Comparison of ENCODE assay signal across 22 cellular contexts in the genomic region with DNA sequence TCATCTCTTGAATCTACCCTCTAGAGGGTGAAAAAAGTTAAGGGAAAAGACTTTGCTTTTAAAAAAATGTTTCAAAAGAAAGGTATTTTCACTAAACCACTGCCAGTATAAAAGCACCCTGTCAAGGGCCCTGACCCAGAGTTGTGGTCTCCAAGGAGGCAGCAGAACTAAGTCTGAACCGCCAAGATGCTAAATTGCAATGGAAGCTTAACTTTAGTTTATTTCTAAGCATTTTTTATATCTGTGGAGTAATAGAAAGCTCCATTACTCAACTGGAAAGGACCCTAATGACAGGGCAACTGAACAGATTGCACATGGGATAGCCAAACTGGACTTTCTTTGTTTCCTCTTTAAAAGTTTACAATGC.
DNase-seq lines count a peak whose midpoint lies in the region; ATAC-seq, FAIRE-seq and TF ChIP-seq lines count a peak whose summit lies in the region.
"Had no signal": no experiment of that assay in that cellular context is flagged by ENCODE, and none has a peak within 500 bp of the region (broad histone marks: within the 10 kb centered on the region; RNA-seq: fewer than 3 reads in every experiment).

No MANE protein-coding gene starts in this region.

- H3K27ac Mint-ChIP-seq in activated CD4-positive, alpha-beta memory T cell treated with anti-CD3 and anti-CD28 coated beads for 36 hours, result no peak overlapping the region
- H3K27ac Mint-ChIP-seq: activated B cell treated with CpG ODN at 0.5 μM for 24 hours; activated naive CD8-positive, alpha-beta T cell; activated T-helper 2 cell treated with anti-CD3 and anti-CD28 coated beads, Interferon-gamma antibody, Interleukin-2, Interleukin-4, amounts not matched to agents 10 μg/mL and 5 μg/mL and 100 μg/mL, durations not matched to agents 14 hours and 24 hours and 36 hours; CD4-positive, alpha-beta memory T cell; IgD-negative memory B cell had no signal

- H3K4me1 ChIP-seq in GM23248 (ENCODE audit: insufficient read depth) (peaks cover 13% of the 10 kb centered on the region), H1 (replicated peaks in 1 of 4; ENCODE audit: control insufficient read depth in 3 of 4, insufficient read depth in 4 of 4, low read length in 3 of 4) (peaks cover 0 to 5% (median 1%) of the 10 kb centered on the region in 4 experiments; a peak in 4 of 7 replicates), neuron (ENCODE audit: insufficient read depth, low read length) (peaks cover 17% of the 10 kb centered on the region)
- H3K4me1 ChIP-seq: left lung had no signal

- H3K9me3 Mint-ChIP-seq in activated CD4-positive, alpha-beta memory T cell treated with anti-CD3 and anti-CD28 coated beads for 36 hours, result peaks cover 3% of the 10 kb centered on the region
- H3K9me3 Mint-ChIP-seq: activated B cell treated with CpG ODN at 0.5 μM for 24 hours, IgD-negative memory B cell had no signal

- no peak overlapping the region for H3K4ac ChIP-seq in H1 (replicated peaks; ENCODE audit: insufficient read length, low read depth, low read length)

- no peak overlapping the region for H2BK120ac ChIP-seq in H1 (replicated peaks; ENCODE audit: low read depth, low read length)

- no peaks in the 10 kb centered on the region for H3K36me3 Mint-ChIP-seq in activated CD4-positive, alpha-beta memory T cell treated with anti-CD3 and anti-CD28 coated beads for 36 hours
- H3K36me3 Mint-ChIP-seq: activated naive CD8-positive, alpha-beta T cell; CD4-positive, alpha-beta memory T cell; IgD-negative memory B cell had no signal

- POLR2A ChIA-PET in H1 (lab: Charles Lee; ENCODE audit: partially characterized antibody), result no interaction called here
- POLR2A ChIA-PET in activated CD4-positive, alpha-beta memory T cell treated with anti-CD3 and anti-CD28 coated beads for 36 hours (lab: Charles Lee), result no interaction called here

- peaks cover 48% of the 10 kb centered on the region for H3K36me3 ChIP-seq in GM23248 (ENCODE audit: low read depth)
- H3K36me3 ChIP-seq in SK-N-MC (ENCODE audit: insufficient read depth, low read length), result no peaks in the 10 kb centered on the region
- H3K36me3 ChIP-seq in H1 (ENCODE audit: control insufficient read depth in 2 of 4, insufficient read depth in 4 of 4, low read length in 3 of 4), result no peaks in the 10 kb centered on the region
- H3K36me3 ChIP-seq in neuron (ENCODE audit: insufficient read depth, low read length), result no peaks in the 10 kb centered on the region
- H3K36me3 ChIP-seq: left lung, neutrophil had no signal

- no peak overlapping the region for H2AK5ac ChIP-seq in H1 (ENCODE audit: low read depth, low read length)

- H3K27ac ChIP-seq in GM23248, result peak overlapping the region; percentile 33; the same call in 1 of the 2 replicates
- H3K27ac ChIP-seq in SK-N-MC, result peak overlapping the region; percentile 27; the same call in 1 of the 2 replicates
- H3K27ac ChIP-seq in H1 (ENCODE audit: low read depth, low read length), result no peak overlapping the region
- H3K27ac ChIP-seq: left lung, neutrophil had no signal

- H3K14ac ChIP-seq in H1 (ENCODE audit: insufficient read length), result no peak overlapping the region

- 97 to 100% methylated on average over 1 of the region's 1 CpG for WGBS in GM23248 (ENCODE audit: low coverage in 1 of 2, low lambda C conversion rate in 2 of 2, missing lambda C conversion rate in 2 of 2), 2 experiments
- 100% methylated on average over 1 of the region's 1 CpG; no CpG with 5 or more reads in 1 of the 2 experiments for WGBS in H1 (ENCODE audit: extremely low coverage in 1 of 2, insufficient coverage in 1 of 2, insufficient read length in 1 of 2, insufficient replicate concordance in 2 of 2, low coverage in 1 of 2, low lambda C conversion rate in 2 of 2, missing lambda C conversion rate in 1 of 2), 2 experiments

- no peak overlapping the region for H2BK12ac ChIP-seq in H1 (ENCODE audit: low read depth, low read length)

- TF ChIP-seq CTCF in H1 (IDR thresholded peaks at IDR 0.05; ENCODE audit: control extremely low read depth in 1 of 3, insufficient read depth in 1 of 3, low read depth in 1 of 3, low read length in 3 of 3), result no peak

- FAIRE-seq in H1 (lab: Jason Lieb, UNC), result no peak

- no peak overlapping the region for H4K5ac ChIP-seq in H1 (ENCODE audit: insufficient read length, low read depth, low read length)

- no peaks in the 10 kb centered on the region for H3K79me1 ChIP-seq in H1 (ENCODE audit: low read depth, low read length)

- H3K23me2 ChIP-seq in H1 (ENCODE audit: low read depth, low read length), result no peaks in the 10 kb centered on the region; the same call in 1 of the 2 replicates

- no peak overlapping the region for H3K56ac ChIP-seq in H1 (replicated peaks; ENCODE audit: insufficient read length, low read depth, low read length)

- no peak for TF ChIP-seq EP300 in H1 (IDR thresholded peaks at IDR 0.05; ENCODE audit: borderline replicate concordance in 1 of 2, low read depth in 2 of 2, low read length in 2 of 2)

- H3K23ac ChIP-seq in H1 (ENCODE audit: insufficient read length), result no peak overlapping the region

- in situ Hi-C loops in GM23248 (cut with MboI), result no loop called here

- no peak overlapping the region for H3K4me2 ChIP-seq in GM23248 (ENCODE audit: unreplicated experiment)
- H3K4me2 ChIP-seq in H1 (ENCODE audit: insufficient read depth in 1 of 2, low read depth in 2 of 2, low read length in 2 of 2), result no peak overlapping the region

- no peak overlapping the region for H4K8ac ChIP-seq in H1 (ENCODE audit: extremely low read depth, insufficient read depth, low read length)

- H3K4me3 ChIP-seq in GM23248 (no peak overlapping the region), SK-N-MC (no peak overlapping the region), H1 (ENCODE audit: extremely low read depth in 1 of 4, insufficient read depth in 2 of 4, low read depth in 3 of 4, low read length in 4 of 4) (no peak overlapping the region), neuron (ENCODE audit: low read length) (no peak overlapping the region)
- H3K4me3 ChIP-seq: coronary artery, left lung had no signal

- TF ChIP-seq POLR2A in H1 (IDR thresholded peaks at IDR 0.05; ENCODE audit: control extremely low read depth in 1 of 2, low read depth in 2 of 2, low read length in 2 of 2), result no peak

- no peaks in the 10 kb centered on the region for H3K27me3 ChIP-seq in GM23248 (replicated peaks; ENCODE audit: insufficient read depth)
- no peaks in the 10 kb centered on the region for H3K27me3 ChIP-seq in H1 (replicated peaks in 1 of 4; ENCODE audit: control insufficient read depth in 3 of 4, extremely low read depth in 1 of 4, insufficient read depth in 3 of 4, low read length in 3 of 4)
- H3K27me3 ChIP-seq in neuron (ENCODE audit: insufficient read depth, low read length), result no peaks in the 10 kb centered on the region
- H3K27me3 ChIP-seq: left lung, neutrophil had no signal

- H2BK15ac ChIP-seq in H1 (ENCODE audit: low read length), result no peak overlapping the region

- no peak overlapping the region for H3K18ac ChIP-seq in H1 (ENCODE audit: extremely low read depth, low read length)

- H3K4me1 Mint-ChIP-seq in activated CD4-positive, alpha-beta memory T cell treated with anti-CD3 and anti-CD28 coated beads for 36 hours (ENCODE audit: low read depth), result no peaks in the 10 kb centered on the region
- H3K4me1 Mint-ChIP-seq: activated B cell treated with CpG ODN at 0.5 μM for 24 hours; CD4-positive, alpha-beta memory T cell; IgD-negative memory B cell had no signal

- H2AFZ ChIP-seq in GM23248 (no peak overlapping the region), H1 (ENCODE audit: low read length) (peak overlapping the region; percentile 90; the same call in 1 of the 2 replicates), neuron (ENCODE audit: low read depth, low read length) (peak overlapping the region; percentile 48)

- DNase-seq in GM23248, result no peak
- no peak for DNase-seq in SK-N-MC (ENCODE audit: low read depth, low spot score)
- no peak for DNase-seq in H1 (ENCODE audit: low read depth in 1 of 2, low spot score in 2 of 2)
- DNase-seq in activated CD4-positive, alpha-beta memory T cell treated with anti-CD3 and anti-CD28 coated beads for 36 hours, result no peak
- no peak for DNase-seq in SW 1271 (lab: John Stamatoyannopoulos, UW)
- no peak for DNase-seq in globus pallidus (ENCODE audit: low spot score)
- DNase-seq: activated B cell treated with CpG ODN at 0.5 μM for 24 hours; activated CD4-positive, alpha-beta T cell treated with anti-CD3 and anti-CD28 coated beads, Interleukin-2, amount 50 U/mL, for 4 hours; activated CD8-positive, alpha-beta memory T cell treated with anti-CD3 and anti-CD28 coated beads, Interleukin-2, amount 50 U/mL, for 48 hours; CD4-positive, alpha-beta memory T cell; left lung; MM.1S; stimulated activated CD4-positive, alpha-beta T cell treated with anti-CD3 and anti-CD28 coated beads, Interleukin-4, amount 100 ng/mL, for 24 hours; stimulated activated naive CD4-positive, alpha-beta T cell treated with Interleukin-2 at 50 U/mL for 16 hours; T-helper 9 cell had no signal

- H3K9me2 ChIP-seq in GM23248 (ENCODE audit: insufficient read depth), result no peaks in the 10 kb centered on the region; the same call in 1 of the 2 replicates

- H3K9ac ChIP-seq in GM23248 (no peak overlapping the region), SK-N-MC (ENCODE audit: insufficient read length) (no peak overlapping the region), H1 (replicated peaks in 1 of 4; ENCODE audit: extremely low read depth in 1 of 4, low read depth in 3 of 4, low read length in 3 of 4) (no peak overlapping the region)

- H4K20me1 ChIP-seq in GM23248 (ENCODE audit: insufficient read depth) (no peaks in the 10 kb centered on the region), H1 (replicated peaks in 1 of 2; ENCODE audit: control insufficient read depth in 1 of 2, insufficient read depth in 2 of 2, low read length in 2 of 2) (no peaks in the 10 kb centered on the region)

- no peak overlapping the region for H2BK20ac ChIP-seq in H1 (ENCODE audit: low read length)

- no peak for ATAC-seq in HG03521 (IDR thresholded peaks at IDR 0.05; ENCODE audit: unreplicated experiment)

- no peaks in the 10 kb centered on the region for H3K79me2 ChIP-seq in GM23248 (ENCODE audit: insufficient read depth)
- H3K79me2 ChIP-seq in H1 (ENCODE audit: control insufficient read depth in 1 of 2, insufficient read depth in 2 of 2, low read length in 2 of 2), result no peaks in the 10 kb centered on the region

- intact Hi-C loops in activated CD4-positive, alpha-beta memory T cell treated with anti-CD3 and anti-CD28 coated beads for 36 hours (cut with micrococcal nuclease), result no loop called here

- no peak for TF ChIP-seq RAD21 in H1 (IDR thresholded peaks at IDR 0.05 in 1 of 2, conservative IDR thresholded peaks at IDR 0.05 in 1 of 2; ENCODE audit: low read depth in 2 of 2, low read length in 2 of 2)

- H2BK5ac ChIP-seq in H1 (ENCODE audit: low read depth, low read length), result no peak overlapping the region

- H3K27me3 Mint-ChIP-seq in activated CD4-positive, alpha-beta memory T cell treated with anti-CD3 and anti-CD28 coated beads for 36 hours, result no peaks in the 10 kb centered on the region
- H3K27me3 Mint-ChIP-seq: activated B cell treated with CpG ODN at 0.5 μM for 24 hours; activated naive CD8-positive, alpha-beta T cell; CD4-positive, alpha-beta memory T cell; IgD-negative memory B cell had no signal

- H3K4me3 Mint-ChIP-seq in activated CD4-positive, alpha-beta memory T cell treated with anti-CD3 and anti-CD28 coated beads for 36 hours, result no peak overlapping the region
- H3K4me3 Mint-ChIP-seq: activated B cell treated with CpG ODN at 0.5 μM for 24 hours; activated naive CD8-positive, alpha-beta T cell; CD4-positive, alpha-beta memory T cell; IgD-negative memory B cell had no signal

- H4K91ac ChIP-seq in H1 (replicated peaks; ENCODE audit: insufficient read length, low read length), result no peak overlapping the region

- peaks cover 29% of the 10 kb centered on the region for H3F3A ChIP-seq in GM23248 (ENCODE audit: insufficient read depth)

- CTCF ChIA-PET in H1 (lab: Charles Lee; ENCODE audit: partially characterized antibody), result interaction anchor here (1.1 to 1.8 kb wide), 2 partner anchors 13 to 19 kb away, joined by 3 to 4 read pairs; no protein-coding TSS in a partner anchor
- CTCF ChIA-PET in activated CD4-positive, alpha-beta memory T cell treated with anti-CD3 and anti-CD28 coated beads for 36 hours (lab: Charles Lee), result no interaction called here

- H3K9me3 ChIP-seq in GM23248 (ENCODE audit: low read depth) (no peaks in the 10 kb centered on the region), SK-N-MC (ENCODE audit: low read depth, low read length) (no peaks in the 10 kb centered on the region), H1 (ENCODE audit: insufficient read depth in 2 of 2, low read depth in 1 of 2, low read length in 1 of 2) (no peaks in the 10 kb centered on the region), neuron (ENCODE audit: low read length) (no peaks in the 10 kb centered on the region)
- H3K9me3 ChIP-seq: left lung, neutrophil had no signal
